Comparison of ENCODE assay signal across 31 cellular contexts in the genomic region with DNA sequence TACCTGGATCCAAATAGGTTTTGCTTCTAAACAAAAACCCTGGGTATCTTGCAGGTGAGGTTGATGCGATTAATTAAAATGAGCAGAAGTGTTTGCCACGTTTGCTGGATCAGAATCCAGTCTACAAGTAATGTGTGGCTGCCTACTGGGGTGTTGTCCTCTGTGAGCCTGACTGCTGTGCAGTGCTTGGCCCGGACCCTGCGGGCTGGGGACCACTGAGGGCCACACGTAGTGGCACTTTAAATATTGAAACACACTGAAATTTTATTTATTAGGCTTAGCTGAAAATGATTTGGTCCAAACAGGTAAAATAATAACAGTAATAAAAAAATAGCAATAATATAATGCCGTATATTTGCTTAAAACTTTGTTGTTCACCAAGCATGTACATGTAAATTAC.
DNase-seq lines count a peak whose midpoint lies in the region; ATAC-seq, FAIRE-seq and TF ChIP-seq lines count a peak whose summit lies in the region.
"Had no signal": no experiment of that assay in that cellular context is flagged by ENCODE, and none has a peak within 500 bp of the region (broad histone marks: within the 10 kb centered on the region; RNA-seq: fewer than 3 reads in every experiment).

No MANE protein-coding gene starts in this region.

- no peak for ATAC-seq in IMR-90 (ENCODE audit: low read depth)
- ATAC-seq in GM18873 (IDR thresholded peaks at IDR 0.05; ENCODE audit: low FRiP score, unreplicated experiment), result no peak
- ATAC-seq: A549; CD8-positive, alpha-beta T cell had no signal

- no peak overlapping the region for H3K14ac ChIP-seq in IMR-90 (replicated peaks; ENCODE audit: low read depth, low read length)

- no peak for TF ChIP-seq RAD21 in IMR-90 (IDR thresholded peaks at IDR 0.05; ENCODE audit: low read length)

- H3K9me1 ChIP-seq in IMR-90 (ENCODE audit: insufficient read depth, low read length), result peaks cover 7% of the 10 kb centered on the region; the same call in 1 of the 2 replicates

- H3K56ac ChIP-seq in IMR-90 (ENCODE audit: extremely low read depth, insufficient read depth, low read length), result no peak overlapping the region

- no peak overlapping the region for H2BK15ac ChIP-seq in IMR-90 (ENCODE audit: low read depth, low read length)

- no peak overlapping the region for H3K27ac ChIP-seq in IMR-90 (ENCODE audit: insufficient read depth, low read length)
- H3K27ac ChIP-seq in thyroid gland, result no peak overlapping the region
- H3K27ac ChIP-seq: 22Rv1; A549; BLaER1; BLaER1 treated with 17β-estradiol and CSF1 and Interleukin-3, amounts not matched to agents 10 nM and 100 nM; C4-2B had no signal

- H2BK20ac ChIP-seq in IMR-90 (ENCODE audit: low read depth, low read length), result peak overlapping the region; percentile 35; the same call in 1 of the 2 replicates

- FAIRE-seq in H54 (lab: Jason Lieb, UNC), result peak; percentile 15
- FAIRE-seq: A204.1, A549, D721Med had no signal

- H3K27me3 ChIP-seq in IMR-90 (ENCODE audit: control insufficient read depth, insufficient read depth, low read length) (no peaks in the 10 kb centered on the region), thyroid gland (no peaks in the 10 kb centered on the region)
- H3K27me3 ChIP-seq: BE2C; BLaER1; BLaER1 treated with 17β-estradiol and CSF1 and Interleukin-3, amounts not matched to agents 10 nM and 100 nM had no signal

- H3K9me3 ChIP-seq in IMR-90 (ENCODE audit: control insufficient read depth, insufficient read depth, low read length), result no peaks in the 10 kb centered on the region
- H3K9me3 ChIP-seq in thyroid gland, result no peaks in the 10 kb centered on the region
- H3K9me3 ChIP-seq: A549; BE2C; BLaER1; BLaER1 treated with 17β-estradiol and CSF1 and Interleukin-3, amounts not matched to agents 10 nM and 100 nM; Caco-2 had no signal

- H3K79me1 ChIP-seq in IMR-90 (ENCODE audit: low read depth in 1 of 2, low read length in 2 of 2), result no peaks in the 10 kb centered on the region; a peak in 1 of 4 replicates

- no peak overlapping the region for H3K4me2 ChIP-seq in IMR-90 (ENCODE audit: low read depth, low read length)
- H3K4me2 ChIP-seq: A549; BLaER1; BLaER1 treated with 17β-estradiol and CSF1 and Interleukin-3, amounts not matched to agents 10 nM and 100 nM had no signal

- H2BK120ac ChIP-seq in IMR-90 (ENCODE audit: low read depth, low read length), result 0 out of 2 replicates have a peak overlapping the region, but pooled peaks have one; percentile 8

- H3K36me3 ChIP-seq in IMR-90 (ENCODE audit: control insufficient read depth, insufficient read depth, low read length) (no peaks in the 10 kb centered on the region), thyroid gland (no peaks in the 10 kb centered on the region)
- H3K36me3 ChIP-seq: BE2C; BLaER1; BLaER1 treated with 17β-estradiol and CSF1 and Interleukin-3, amounts not matched to agents 10 nM and 100 nM had no signal

- intact Hi-C loops in IMR-90 (cut with micrococcal nuclease), result loop anchor here (10.0 kb wide), 1 partner anchor 287 kb away; no protein-coding TSS in a partner anchor
- intact Hi-C loops in thyroid gland (cut with DNase I), result loop anchor here (10.0 kb wide), 2 partner anchors 817 to 1157 kb away; a partner anchor contains a TSS

- no TSS peak for BruUV-seq in IMR-90 (replicated peaks; lab: Mats Ljungman, UMichigan)

- H4K8ac ChIP-seq in IMR-90 (ENCODE audit: low read depth in 2 of 2, low read length in 2 of 2), result no peak overlapping the region

- peaks cover 7% of the 10 kb centered on the region for H3K4me1 ChIP-seq in IMR-90 (ENCODE audit: control insufficient read depth, insufficient read depth, low read length)
- no peaks in the 10 kb centered on the region for H3K4me1 ChIP-seq in thyroid gland
- H3K4me1 ChIP-seq: A549, BE2C, Caco-2 had no signal

- TF ChIP-seq CTCF in IMR-90 (conservative IDR thresholded peaks at IDR 0.05; ENCODE audit: low read depth, low read length), result no peak
- no peak for TF ChIP-seq CTCF in thyroid gland (IDR thresholded peaks at IDR 0.05)

- CTCF ChIA-PET in IMR-90 (lab: Yijun Ruan, JAX), result no interaction called here

- H2AK9ac ChIP-seq in IMR-90 (replicated peaks; ENCODE audit: low read depth, low read length, poor library complexity), result no peak overlapping the region

- no peak overlapping the region for H4K91ac ChIP-seq in IMR-90 (ENCODE audit: insufficient read depth, low read depth, low read length)

- in situ Hi-C loops in IMR-90 (cut with MboI; ENCODE audit: low sequenced_read_pairs), result loop anchor here (10.0 kb wide), 1 partner anchor 807 kb away; no protein-coding TSS in a partner anchor

- no peak overlapping the region for H2AFZ ChIP-seq in IMR-90 (replicated peaks; ENCODE audit: low read length, poor library complexity)

- dilution Hi-C loops in IMR-90 (cut with HindIII; ENCODE audit: low sequenced_read_pairs, unreplicated experiment), result no loop called here

- DNase-seq in H54 (ENCODE audit: insufficient read length, low spot score) (no peak), IMR-90 (no peak), thyroid gland (no peak)
- DNase-seq: 8988T; ACHN; AML-193; BE2C; C1 segment of cervical spinal cord; Caco-2; Calu3; CD4-positive, alpha-beta memory T cell; CD4-positive, alpha-beta T cell; CD4-positive, CD25-positive, alpha-beta regulatory T cell; CD8-positive, alpha-beta memory T cell; CD8-positive, alpha-beta T cell; COR-L47; DMS 273 treated with DMSO at 0.1 percent for 48 hours; DMS153; DMS53; DMS79; DMS79 treated with DMSO at 0.1 percent for 48 hours; DND-41; EL had no signal

- H3K23ac ChIP-seq in IMR-90 (ENCODE audit: low read depth, low read length), result no peak overlapping the region

- H3K18ac ChIP-seq in IMR-90 (ENCODE audit: low read depth, low read length), result no peak overlapping the region

- no peak overlapping the region for H3K9ac ChIP-seq in IMR-90 (ENCODE audit: low read depth, low read length)
- H3K9ac ChIP-seq: BLaER1; BLaER1 treated with 17β-estradiol and CSF1 and Interleukin-3, amounts not matched to agents 10 nM and 100 nM had no signal

- no peak for TF ChIP-seq POLR2A in H54 (IDR thresholded peaks at IDR 0.05; ENCODE audit: low read depth, low read length)
- TF ChIP-seq POLR2A in IMR-90 (IDR thresholded peaks at IDR 0.05; ENCODE audit: low read depth, low read length), result no peak
- TF ChIP-seq POLR2A in thyroid gland (IDR thresholded peaks at IDR 0.05), result no peak

- POLR2A ChIA-PET in IMR-90 (lab: Charles Lee; ENCODE audit: unreplicated experiment), result no interaction called here

- H3K4me3 ChIP-seq in IMR-90 (ENCODE audit: insufficient read depth, low read depth, low read length), result no peak overlapping the region
- H3K4me3 ChIP-seq in thyroid gland (replicated peaks in 1 of 3), result no peak overlapping the region
- H3K4me3 ChIP-seq: A549; BLaER1; BLaER1 treated with 17β-estradiol and CSF1 and Interleukin-3, amounts not matched to agents 10 nM and 100 nM had no signal

- no peaks in the 10 kb centered on the region for H4K20me1 ChIP-seq in IMR-90 (ENCODE audit: insufficient read depth, low read length)
- H4K20me1 ChIP-seq: BLaER1; BLaER1 treated with 17β-estradiol and CSF1 and Interleukin-3, amounts not matched to agents 10 nM and 100 nM had no signal

- H2BK5ac ChIP-seq in IMR-90 (ENCODE audit: low read depth, low read length, poor library complexity, severe bottlenecking), result no peak overlapping the region

- H2AK5ac ChIP-seq in IMR-90 (ENCODE audit: low read depth, low read length), result peak overlapping the region; percentile 43; the same call in 1 of the 2 replicates

- no peak overlapping the region for H3K4ac ChIP-seq in IMR-90 (ENCODE audit: low read depth, low read length)

- no peak overlapping the region for H4K5ac ChIP-seq in IMR-90 (ENCODE audit: low read depth, low read length)

- no CpG with 5 or more reads among the region's 6 CpGs for WGBS in IMR-90 (ENCODE audit: extremely low coverage in 2 of 2, insufficient read length in 1 of 2), 2 experiments
- 92 to 93% methylated on average over 6 of the region's 6 CpGs for WGBS in thyroid gland, 2 donors

TF ChIP-seq in IMR-90, 13 proteins besides CTCF, POLR2A, EP300 and RAD21:
- TF ChIP-seq RCOR1 (IDR thresholded peaks at IDR 0.05; ENCODE audit: insufficient replicate concordance, low read length) (no peak), FOS (IDR thresholded peaks at IDR 0.05; ENCODE audit: low read depth, low read length) (no peak), MAFK (IDR thresholded peaks at IDR 0.05; ENCODE audit: low read depth, low read length) (no peak), MXI1 (IDR thresholded peaks at IDR 0.05; ENCODE audit: borderline replicate concordance, low read depth, low read length) (no peak), MAZ (IDR thresholded peaks at IDR 0.05; ENCODE audit: borderline replicate concordance, low read depth, low read length) (no peak), SMC3 (IDR thresholded peaks at IDR 0.05; ENCODE audit: low read depth, low read length) (no peak), CEBPB (IDR thresholded peaks at IDR 0.05; ENCODE audit: low read depth, low read length) (no peak), CHD1 (IDR thresholded peaks at IDR 0.05; ENCODE audit: low read depth, low read length) (no peak), RFX5 (IDR thresholded peaks at IDR 0.05; ENCODE audit: low read depth, low read length) (no peak), BHLHE40 (IDR thresholded peaks at IDR 0.05; ENCODE audit: low read depth, low read length) (no peak), NFE2L2 (IDR thresholded peaks at IDR 0.05; ENCODE audit: low read depth, low read length) (no peak)
- TF ChIP-seq, protein P1, sequence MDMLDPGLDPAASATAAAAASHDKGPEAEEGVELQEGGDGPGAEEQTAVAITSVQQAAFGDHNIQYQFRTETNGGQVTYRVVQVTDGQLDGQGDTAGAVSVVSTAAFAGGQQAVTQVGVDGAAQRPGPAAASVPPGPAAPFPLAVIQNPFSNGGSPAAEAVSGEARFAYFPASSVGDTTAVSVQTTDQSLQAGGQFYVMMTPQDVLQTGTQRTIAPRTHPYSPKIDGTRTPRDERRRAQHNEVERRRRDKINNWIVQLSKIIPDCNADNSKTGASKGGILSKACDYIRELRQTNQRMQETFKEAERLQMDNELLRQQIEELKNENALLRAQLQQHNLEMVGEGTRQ (IDR thresholded peaks at IDR 0.05; ENCODE audit: low read depth, low read length), result no peak
- TF ChIP-seq, protein P2, sequence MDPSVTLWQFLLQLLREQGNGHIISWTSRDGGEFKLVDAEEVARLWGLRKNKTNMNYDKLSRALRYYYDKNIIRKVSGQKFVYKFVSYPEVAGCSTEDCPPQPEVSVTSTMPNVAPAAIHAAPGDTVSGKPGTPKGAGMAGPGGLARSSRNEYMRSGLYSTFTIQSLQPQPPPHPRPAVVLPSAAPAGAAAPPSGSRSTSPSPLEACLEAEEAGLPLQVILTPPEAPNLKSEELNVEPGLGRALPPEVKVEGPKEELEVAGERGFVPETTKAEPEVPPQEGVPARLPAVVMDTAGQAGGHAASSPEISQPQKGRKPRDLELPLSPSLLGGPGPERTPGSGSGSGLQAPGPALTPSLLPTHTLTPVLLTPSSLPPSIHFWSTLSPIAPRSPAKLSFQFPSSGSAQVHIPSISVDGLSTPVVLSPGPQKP (IDR thresholded peaks at IDR 0.05; ENCODE audit: borderline replicate concordance, low read depth, low read length), result no peak
